14 cellular contexts compared by ENCODE assay signal in the genomic region with DNA sequence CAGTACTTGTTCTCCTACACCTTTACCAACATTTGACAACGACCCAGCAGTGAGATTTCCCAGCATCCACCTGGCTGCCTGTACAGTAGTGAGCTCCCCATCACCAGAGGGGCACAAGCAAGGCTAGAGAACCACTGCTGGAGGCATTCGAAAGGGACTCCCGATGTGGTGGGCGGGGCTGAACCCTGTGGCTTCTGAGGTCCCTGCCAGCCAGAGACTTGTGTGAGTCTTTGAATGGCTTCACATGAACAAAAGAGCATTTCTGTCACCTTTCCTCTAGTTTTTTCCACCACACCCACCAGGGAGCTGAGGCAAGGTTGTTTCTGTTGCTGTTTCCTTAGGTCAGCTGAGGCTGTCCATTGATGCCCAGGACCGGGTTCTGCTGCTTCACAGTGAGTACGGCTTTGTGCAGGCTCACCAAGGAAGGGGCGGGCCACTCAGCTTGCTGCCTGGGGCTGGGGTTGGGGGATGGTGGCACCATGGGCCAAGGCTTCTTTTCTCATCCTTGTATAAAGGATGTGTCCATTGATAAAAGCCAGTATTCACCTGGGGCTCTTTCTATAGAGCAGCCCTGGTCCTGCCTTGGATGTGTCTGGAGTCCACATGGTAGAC.
A peak's percentile ranks its signal among the peaks of the same experiment; 100 is the strongest.
DNase-seq lines count a peak whose midpoint lies in the region; ATAC-seq and TF ChIP-seq lines count a peak whose summit lies in the region.
"Had no signal": no experiment of that assay in that cellular context is flagged by ENCODE, and none has a peak within 500 bp of the region (broad histone marks: within the 10 kb centered on the region; RNA-seq: fewer than 3 reads in every experiment).

No MANE protein-coding gene starts in this region.

- no peak overlapping the region for H3K4me3 Mint-ChIP-seq in activated naive CD8-positive, alpha-beta T cell treated with anti-CD3 and anti-CD28 coated beads, Interleukin-2, amount 50 U/mL, for 24 hours
- H3K4me3 Mint-ChIP-seq: HFFc6 had no signal

- no peak overlapping the region for H3K4me3 ChIP-seq in NB4 (ENCODE audit: low read depth, low read length)

- ATAC-seq in activated naive CD8-positive, alpha-beta T cell treated with anti-CD3 and anti-CD28 coated beads, Interleukin-2, amount 50 U/mL, for 24 hours, result peak; percentile 83

- TF ChIP-seq CTCF in NB4 (IDR thresholded peaks at IDR 0.05; ENCODE audit: low read depth, low read length), result no peak

- peak; percentile 62 for DNase-seq in activated CD8-positive, alpha-beta memory T cell treated with anti-CD3 and anti-CD28 coated beads for 24 hours
- no peak for DNase-seq in activated CD8-positive, alpha-beta memory T cell treated with anti-CD3 and anti-CD28 coated beads, Interleukin-2, amount 50 U/mL, for 48 hours
- DNase-seq in NB4 (ENCODE audit: low read depth) (peak; percentile 15), GM19238 (ENCODE audit: insufficient read length, low spot score) (no peak), GM03348 (ENCODE audit: low spot score) (no peak), NCI-H2171 treated with DMSO at 0.1 percent for 48 hours (lab: John Stamatoyannopoulos, UW) (no peak)
- peak; percentile 68 for DNase-seq in activated naive CD8-positive, alpha-beta T cell treated with anti-CD3 and anti-CD28 coated beads, Interleukin-2, amount 50 U/mL, for 24 hours
- peak; percentile 10 to 14 for DNase-seq in stimulated activated CD8-positive, alpha-beta memory T cell treated with anti-CD3 and anti-CD28 coated beads, Interleukin-2, amount 100 ng/mL, for 1 hour (ENCODE audit: low read depth in 2 of 2)
- DNase-seq: central memory CD4-positive, alpha-beta T cell; DMS 273 treated with DMSO at 0.1 percent for 48 hours; HFFc6; kidney glomerular epithelial cell; NCI-H1436 treated with DMSO at 0.1 percent for 48 hours; retina had no signal

- H3K4me1 Mint-ChIP-seq in activated naive CD8-positive, alpha-beta T cell treated with anti-CD3 and anti-CD28 coated beads, Interleukin-2, amount 50 U/mL, for 24 hours, result peaks cover 19% of the 10 kb centered on the region

- no peaks in the 10 kb centered on the region for H3K9me3 Mint-ChIP-seq in activated naive CD8-positive, alpha-beta T cell treated with anti-CD3 and anti-CD28 coated beads, Interleukin-2, amount 50 U/mL, for 24 hours
- H3K9me3 Mint-ChIP-seq: HFFc6 had no signal

- no peak for TF ChIP-seq POLR2A in NB4 (IDR thresholded peaks at IDR 0.05; ENCODE audit: extremely low read depth, insufficient read length)

- H3K27me3 Mint-ChIP-seq in activated naive CD8-positive, alpha-beta T cell treated with anti-CD3 and anti-CD28 coated beads, Interleukin-2, amount 50 U/mL, for 24 hours, result peaks cover 9% of the 10 kb centered on the region

- no peak overlapping the region for H3K27ac Mint-ChIP-seq in activated naive CD8-positive, alpha-beta T cell treated with anti-CD3 and anti-CD28 coated beads, Interleukin-2, amount 50 U/mL, for 24 hours
- H3K27ac Mint-ChIP-seq: HFFc6 had no signal

- no peaks in the 10 kb centered on the region for H3K36me3 Mint-ChIP-seq in activated naive CD8-positive, alpha-beta T cell treated with anti-CD3 and anti-CD28 coated beads, Interleukin-2, amount 50 U/mL, for 24 hours (ENCODE audit: low read depth)

Comparison
In these comparisons a context has a peak if more than half of its experiments do, and no peak if none do; other contexts are left out.
1. DNase-seq: peak in activated CD8-positive, alpha-beta memory T cell treated with anti-CD3 and anti-CD28 coated beads for 24 hours (single experiment), NB4 (single experiment), activated naive CD8-positive, alpha-beta T cell treated with anti-CD3 and anti-CD28 coated beads, Interleukin-2, amount 50 U/mL, for 24 hours (single experiment) and stimulated activated CD8-positive, alpha-beta memory T cell treated with anti-CD3 and anti-CD28 coated beads, Interleukin-2, amount 100 ng/mL, for 1 hour (2 of 2); none in activated CD8-positive, alpha-beta memory T cell treated with anti-CD3 and anti-CD28 coated beads, Interleukin-2, amount 50 U/mL, for 48 hours (single experiment), GM19238 (single experiment), GM03348 (single experiment) and NCI-H2171 treated with DMSO at 0.1 percent for 48 hours (single experiment).